15 cellular contexts compared by ENCODE assay signal in genomic region chr20:25256226-25256859, GRCh38. TPM values are rescaled to one million over a fixed set of nuclear protein-coding genes. Genes with fewer than 3 reads are reported as not detected.
DNase-seq lines count a peak whose midpoint lies in the region; TF ChIP-seq lines count a peak whose summit lies in the region.
"Had no signal": no experiment of that assay in that cellular context is flagged by ENCODE, and none has a peak within 500 bp of the region (broad histone marks: within the 10 kb centered on the region; RNA-seq: fewer than 3 reads in every experiment).

No MANE protein-coding gene starts in this region.

- no peak for TF ChIP-seq CTCF in MCF 10A (IDR thresholded peaks at IDR 0.05; ENCODE audit: unreplicated experiment)
- TF ChIP-seq CTCF in mammary epithelial cell (conservative IDR thresholded peaks at IDR 0.05 in 1 of 2, IDR thresholded peaks at IDR 0.05 in 1 of 2; ENCODE audit: extremely low read depth in 1 of 2, insufficient read depth in 1 of 2, low read depth in 1 of 2, low read length in 2 of 2): no peak
- no peak for TF ChIP-seq CTCF in esophagus squamous epithelium (IDR thresholded peaks at IDR 0.05)
- no peak for TF ChIP-seq CTCF in transverse colon (IDR thresholded peaks at IDR 0.05)

- H3K36me3 Mint-ChIP-seq in MCF 10A (ENCODE audit: insufficient read depth, unreplicated experiment): peaks cover 88% of the 10 kb centered on the region

- in situ Hi-C loops in mammary epithelial cell (cut with MboI; ENCODE audit: low sequenced_read_pairs in 2 of 2): loop anchor here (5.0 to 25.0 kb wide), 3 partner anchors 51 to 262 kb away; partner anchors contain the start of genes ABHD12 (in 1 of the 2) and APMAP (in 1 of the 2)
- in situ Hi-C loops in transverse colon (cut with MboI; ENCODE audit: low pct_ligation_motif_present in 1 of 4, low pct_unique_long_range_greater_than_20kb in 1 of 4, low sequenced_read_pairs in 3 of 4): no loop called here

- peak overlapping the region; percentile 93 for H3K4me3 Mint-ChIP-seq in MCF 10A (ENCODE audit: unreplicated experiment)
- H3K4me3 Mint-ChIP-seq: activated naive CD8-positive, alpha-beta T cell treated with anti-CD3 and anti-CD28 coated beads, Interleukin-2, amount 10 ng/mL, durations not matched to agents 7 days and 5 days had no signal

- peaks cover 43% of the 10 kb centered on the region for H3K4me1 Mint-ChIP-seq in MCF 10A (ENCODE audit: insufficient read depth, unreplicated experiment)

- no TSS peak for BruUV-seq in MCF 10A (replicated peaks; lab: Mats Ljungman, UMichigan)
- BruUV-seq in mammary epithelial cell (replicated peaks; lab: Mats Ljungman, UMichigan): no TSS peak

- intact Hi-C loops in MCF 10A (cut with micrococcal nuclease) (no loop called here), mammary epithelial cell (cut with micrococcal nuclease) (no loop called here), esophagus squamous epithelium (cut with DNase I) (no loop called here), transverse colon (cut with DNase I; ENCODE audit: low total_unique reads) (no loop called here)

- POLR2A ChIA-PET in MCF 10A (lab: Yijun Ruan, JAX): interaction anchor here (0.7 to 15.4 kb wide), 20 partner anchors 9 to 366 kb away, joined by 3 to 517 read pairs (median 6); partner anchors contain the start of genes APMAP, ENTPD6 and PYGB

- WGBS in mammary epithelial cell (ENCODE audit: low coverage, missing lambda C conversion rate): 90% methylated on average over 3 of the region's 5 CpGs
- 70 to 74% methylated on average over 4 to 5 of the region's 5 CpGs for WGBS in esophagus squamous epithelium, 2 donors
- 87 to 88% methylated on average over 2 to 5 of the region's 5 CpGs for WGBS in transverse colon (ENCODE audit: low coverage in 1 of 2), 2 donors

- H3K9ac ChIP-seq in mammary epithelial cell (ENCODE audit: insufficient read depth, low read length): no peak overlapping the region

- CTCF ChIA-PET in MCF 10A (lab: Yijun Ruan, JAX) (interaction anchor here (0.5 to 2.2 kb wide), 13 partner anchors 9 to 262 kb away, joined by 3 to 17 read pairs (median 5); partner anchors contain the start of gene PYGB), mammary epithelial cell (lab: Charles Lee; ENCODE audit: low non-redundant PET) (no interaction called here)

- H3K27ac Mint-ChIP-seq in MCF 10A (ENCODE audit: low read depth, unreplicated experiment): peak overlapping the region; percentile 87
- H3K27ac Mint-ChIP-seq: activated naive CD8-positive, alpha-beta T cell treated with anti-CD3 and anti-CD28 coated beads, Interleukin-2, amount 10 ng/mL, durations not matched to agents 7 days and 5 days had no signal

- H2AFZ ChIP-seq in mammary epithelial cell (ENCODE audit: low read depth, low read length): no peak overlapping the region

- no peak overlapping the region for H3K4me2 ChIP-seq in mammary epithelial cell (ENCODE audit: insufficient read depth, low read depth, low read length)

- H4K20me1 ChIP-seq in mammary epithelial cell (ENCODE audit: insufficient read depth, low read length): peaks cover 46% of the 10 kb centered on the region

- TF ChIP-seq EP300 in transverse colon (IDR thresholded peaks at IDR 0.05; ENCODE audit: low read depth): no peak

- TF ChIP-seq POLR2A in esophagus squamous epithelium (IDR thresholded peaks at IDR 0.05) (no peak), transverse colon (IDR thresholded peaks at IDR 0.05) (no peak)

- dilution Hi-C loops in mammary epithelial cell (cut with HindIII; ENCODE audit: low sequenced_read_pairs): no loop called here

- H3K36me3 ChIP-seq in mammary epithelial cell (ENCODE audit: insufficient read depth, low read length) (peaks cover 26% of the 10 kb centered on the region), esophagus squamous epithelium (peaks cover 0 to 53% (median 8%) of the 10 kb centered on the region in 3 donors), transverse colon (peaks cover 0 to 9% (median 2%) of the 10 kb centered on the region in 4 donors)
- H3K36me3 ChIP-seq: uterus had no signal

- H3K4me3 ChIP-seq in mammary epithelial cell (replicated peaks in 1 of 3; ENCODE audit: insufficient read depth in 1 of 3, low read depth in 2 of 3, low read length in 3 of 3) (no peak overlapping the region), esophagus squamous epithelium (no peak overlapping the region), transverse colon (no peak overlapping the region)
- H3K4me3 ChIP-seq: uterus had no signal

- H3K27ac ChIP-seq in mammary epithelial cell (ENCODE audit: insufficient read depth, low read depth, low read length): no peak overlapping the region
- peak overlapping the region in 3 of 4 donors; percentile 63 to 95 (median 75) for H3K27ac ChIP-seq in esophagus squamous epithelium
- peak overlapping the region in 2 of 4 donors; percentile 92 to 97 for H3K27ac ChIP-seq in transverse colon
- H3K27ac ChIP-seq: neutrophil, uterus had no signal

- H3K79me2 ChIP-seq in mammary epithelial cell (ENCODE audit: insufficient read depth, low read length): peaks cover 98% of the 10 kb centered on the region

- no peaks in the 10 kb centered on the region for H3K9me3 Mint-ChIP-seq in MCF 10A (ENCODE audit: unreplicated experiment)
- H3K9me3 Mint-ChIP-seq: activated naive CD8-positive, alpha-beta T cell treated with anti-CD3 and anti-CD28 coated beads, Interleukin-2, amount 10 ng/mL, durations not matched to agents 7 days and 5 days had no signal

- H3K27me3 Mint-ChIP-seq in MCF 10A (ENCODE audit: insufficient read depth, unreplicated experiment): no peaks in the 10 kb centered on the region
- H3K27me3 Mint-ChIP-seq: activated naive CD8-positive, alpha-beta T cell treated with anti-CD3 and anti-CD28 coated beads, Interleukin-2, amount 10 ng/mL, durations not matched to agents 7 days and 5 days had no signal

- peak; percentile 43 for DNase-seq in MCF 10A (ENCODE audit: unreplicated experiment)
- DNase-seq in mammary epithelial cell: no peak
- no peak for DNase-seq in esophagus squamous epithelium (lab: John Stamatoyannopoulos, UW)
- peak; percentile 37 for DNase-seq in mesenteric fat pad (ENCODE audit: low spot score)
- DNase-seq in transverse colon: peak; percentile 4
- DNase-seq in stimulated activated CD4-positive, alpha-beta T cell treated with anti-CD3 and anti-CD28 coated beads, Interleukin-4, amount 100 ng/mL, for 1 hour: no peak
- no peak for DNase-seq in NCI-H446 (lab: John Stamatoyannopoulos, UW)
- no peak for DNase-seq in cortex of kidney (lab: John Stamatoyannopoulos, UW)
- DNase-seq: ACHN; activated naive CD8-positive, alpha-beta T cell treated with anti-CD3 and anti-CD28 coated beads, Interleukin-2, amount 10 ng/mL, durations not matched to agents 7 days and 5 days; NCI-H187; SIG-M5; stimulated activated CD4-positive, alpha-beta T cell treated with anti-CD3 and anti-CD28 coated beads, Interleukin-15, amount 100 ng/mL, for 24 hours; uterus had no signal

- H3K9me3 ChIP-seq in mammary epithelial cell (replicated peaks; ENCODE audit: insufficient read depth, low read length) (no peaks in the 10 kb centered on the region), esophagus squamous epithelium (no peaks in the 10 kb centered on the region), transverse colon (no peaks in the 10 kb centered on the region)
- H3K9me3 ChIP-seq: neutrophil, uterus had no signal

- no peaks in the 10 kb centered on the region for H3K27me3 ChIP-seq in mammary epithelial cell (ENCODE audit: insufficient read depth, low read length)
- no peaks in the 10 kb centered on the region for H3K27me3 ChIP-seq in esophagus squamous epithelium
- no peaks in the 10 kb centered on the region for H3K27me3 ChIP-seq in transverse colon
- H3K27me3 ChIP-seq: neutrophil, uterus had no signal

- peaks cover 38% of the 10 kb centered on the region for H3K4me1 ChIP-seq in mammary epithelial cell (ENCODE audit: insufficient read depth, low read length)
- peaks cover 5 to 72% (median 31%) of the 10 kb centered on the region in 3 donors for H3K4me1 ChIP-seq in esophagus squamous epithelium
- H3K4me1 ChIP-seq in transverse colon: peaks cover 44 to 81% (median 66%) of the 10 kb centered on the region in 4 donors

RNA-seq across cellular contexts. Expression of gene PYGB, which starts 8.5 kb away (rescaled TPM):
- total RNA-seq in MCF 10A (2022): 375 and 435 TPM in 2 replicates
- 1,000 to 10,000 TPM in 1 of 2 donors, 100 to 1,000 TPM in 1; 475 to 1,432 TPM for total RNA-seq in mammary epithelial cell
- 284 TPM for polyA plus RNA-seq in mammary epithelial cell
- 595 TPM for polyA minus RNA-seq in mammary epithelial cell
- total RNA-seq in esophagus squamous epithelium: 100 to 1,000 TPM in 2 of 4 donors, 10 to 100 TPM in 2; 70.8 to 127 (median 95.6) TPM
- total RNA-seq in mesenteric fat pad: 121 TPM
- total RNA-seq in transverse colon: 100 to 1,000 TPM; 195 to 554 (median 359) TPM

Comparison
In these comparisons a context has a peak if more than half of its experiments do, and no peak if none do; other contexts are left out.
1. DNase-seq: peak in MCF 10A (single experiment), mesenteric fat pad (single experiment) and transverse colon (single experiment); none in mammary epithelial cell (single experiment), esophagus squamous epithelium (single experiment), stimulated activated CD4-positive, alpha-beta T cell treated with anti-CD3 and anti-CD28 coated beads, Interleukin-4, amount 100 ng/mL, for 1 hour (single experiment), NCI-H446 (0 of 2) and cortex of kidney (single experiment).
2. in situ Hi-C loops: an anchor here in mammary epithelial cell (5.0 to 25.0 kb wide); none called in transverse colon.